10 cellular contexts compared by ENCODE assay signal in the genomic region with DNA sequence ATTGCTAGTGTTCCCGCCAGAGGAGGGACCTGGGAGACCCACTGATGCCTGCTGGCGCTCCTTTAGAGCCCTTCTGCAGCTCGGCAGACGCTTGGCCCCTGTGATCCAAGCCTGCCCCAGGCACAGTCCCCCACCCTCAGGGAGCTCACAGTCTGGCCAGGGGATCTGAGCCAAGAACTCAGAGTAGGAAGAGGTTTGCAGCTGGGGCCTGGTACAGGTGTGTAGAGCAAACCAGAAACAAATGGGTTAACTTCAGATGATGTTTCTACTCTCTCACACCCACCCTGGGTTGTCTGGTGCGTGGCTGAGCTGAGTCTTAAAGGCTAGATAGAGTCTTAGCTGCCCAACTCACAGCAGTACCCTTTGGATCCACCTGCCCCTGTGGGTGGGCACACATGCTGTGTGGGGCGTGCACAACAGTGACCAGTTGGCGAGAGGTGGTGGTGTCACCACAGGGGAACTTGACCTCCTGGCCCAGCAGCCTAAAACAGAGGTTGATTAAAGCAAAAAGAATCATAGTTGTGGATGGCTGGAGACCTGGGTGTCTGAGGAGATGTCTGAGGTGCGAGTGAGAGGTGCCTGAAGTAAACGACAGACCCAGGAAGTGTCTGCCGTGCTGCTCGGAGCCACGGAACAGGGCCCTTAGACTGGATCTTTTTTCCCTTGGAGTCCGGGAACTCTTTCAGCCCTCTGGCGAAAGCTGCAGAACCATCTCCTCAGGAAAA. TPM values are rescaled to one million over a fixed set of nuclear protein-coding genes. Genes with fewer than 3 reads are reported as not detected.
DNase-seq lines count a peak whose midpoint lies in the region; ATAC-seq and TF ChIP-seq lines count a peak whose summit lies in the region.
"Had no signal": no experiment of that assay in that cellular context is flagged by ENCODE, and none has a peak within 500 bp of the region (broad histone marks: within the 10 kb centered on the region; RNA-seq: fewer than 3 reads in every experiment).

No MANE protein-coding gene starts in this region.

- DNase-seq in activated T-cell treated with anti-CD3 and anti-CD28 coated beads, Interleukin-2, amount 50 U/mL, for 1 hour, result peak; percentile 36
- no peak for DNase-seq in activated T-cell treated with anti-CD3 and anti-CD28 coated beads for 4 hours
- DNase-seq in activated naive CD8-positive, alpha-beta T cell treated with anti-CD3 and anti-CD28 coated beads, Interleukin-2, amount 10 ng/mL, durations not matched to agents 7 days and 5 days, result no peak
- DNase-seq in mesenchymal stem cell, result no peak
- DNase-seq in testis, result no peak
- no peak for DNase-seq in EL
- DNase-seq in HK-2 (ENCODE audit: unreplicated experiment), result no peak
- DNase-seq in mucosa of gallbladder (ENCODE audit: low spot score), result no peak
- DNase-seq: stimulated activated CD4-positive, alpha-beta T cell treated with anti-CD3 and anti-CD28 coated beads, Interleukin-1b, Interleukin-23, amount 100 ng/mL, for 48 hours had no signal

- ATAC-seq in activated naive CD8-positive, alpha-beta T cell treated with anti-CD3 and anti-CD28 coated beads, Interleukin-2, amount 10 ng/mL, durations not matched to agents 7 days and 5 days (ENCODE audit: low read depth), result no peak

- TF ChIP-seq POLR2A in testis (IDR thresholded peaks at IDR 0.05), result no peak

- H3K4me1 ChIP-seq in mesenchymal stem cell (ENCODE audit: control insufficient read depth, insufficient read depth, low read depth, low read length) (peaks cover 18% of the 10 kb centered on the region), testis (peaks cover 2% of the 10 kb centered on the region)

- no peak overlapping the region for H4K8ac ChIP-seq in mesenchymal stem cell (ENCODE audit: low read length)

- H3K36me3 Mint-ChIP-seq in activated naive CD8-positive, alpha-beta T cell treated with anti-CD3 and anti-CD28 coated beads, Interleukin-2, amount 10 ng/mL, durations not matched to agents 7 days and 5 days, result no peaks in the 10 kb centered on the region

- no peak overlapping the region for H3K4me2 ChIP-seq in mesenchymal stem cell (ENCODE audit: low read length, poor library complexity, severe bottlenecking)

- WGBS in mesenchymal stem cell, result 87% methylated on average over 14 of the region's 14 CpGs
- 85 to 97% methylated on average over 10 to 14 of the region's 14 CpGs for WGBS in testis, 2 donors

- H2BK5ac ChIP-seq in mesenchymal stem cell (ENCODE audit: low read depth, low read length, poor library complexity, severe bottlenecking), result no peak overlapping the region

- H3K4me3 ChIP-seq in mesenchymal stem cell (ENCODE audit: insufficient read depth in 1 of 2, low read depth in 1 of 2, low read length in 2 of 2) (no peak overlapping the region), testis (no peak overlapping the region)
- H3K4me3 ChIP-seq: suprapubic skin had no signal

- H3K36me3 ChIP-seq in mesenchymal stem cell (ENCODE audit: control insufficient read depth in 1 of 2, insufficient read depth in 2 of 2, low read depth in 1 of 2, low read length in 2 of 2) (no peaks in the 10 kb centered on the region), testis (ENCODE audit: low read depth, missing control alignments) (no peaks in the 10 kb centered on the region)
- H3K36me3 ChIP-seq: suprapubic skin had no signal

- no peaks in the 10 kb centered on the region for H3K79me1 ChIP-seq in mesenchymal stem cell (replicated peaks; ENCODE audit: low read length, poor library complexity, severe bottlenecking)

- peak overlapping the region; percentile 85 for H2AK5ac ChIP-seq in mesenchymal stem cell (ENCODE audit: low read length, severe bottlenecking)

- no peak overlapping the region for H3K4ac ChIP-seq in mesenchymal stem cell (ENCODE audit: low read depth in 1 of 2, low read length in 2 of 2)

- intact Hi-C loops in testis (cut with DNase I; ENCODE audit: low total_unique reads), result no loop called here

- no peak for TF ChIP-seq CTCF in testis (IDR thresholded peaks at IDR 0.05)

- H3K9me3 Mint-ChIP-seq in activated naive CD8-positive, alpha-beta T cell treated with anti-CD3 and anti-CD28 coated beads, Interleukin-2, amount 10 ng/mL, durations not matched to agents 7 days and 5 days, result no peaks in the 10 kb centered on the region

- no peak overlapping the region for H3K9ac ChIP-seq in mesenchymal stem cell (ENCODE audit: low read length)

- no peak overlapping the region for H3K23ac ChIP-seq in mesenchymal stem cell (ENCODE audit: low read length in 2 of 2)

- H3K9me3 ChIP-seq in mesenchymal stem cell (ENCODE audit: control insufficient read depth, low read length) (no peaks in the 10 kb centered on the region), testis (no peaks in the 10 kb centered on the region)
- H3K9me3 ChIP-seq: suprapubic skin had no signal

- H3K4me3 Mint-ChIP-seq in activated naive CD8-positive, alpha-beta T cell treated with anti-CD3 and anti-CD28 coated beads, Interleukin-2, amount 10 ng/mL, durations not matched to agents 7 days and 5 days, result peak overlapping the region; percentile 64

- peak overlapping the region; percentile 84 for H2BK15ac ChIP-seq in mesenchymal stem cell (ENCODE audit: low read depth, poor library complexity, severe bottlenecking)

- H3K14ac ChIP-seq in mesenchymal stem cell (ENCODE audit: low read length in 2 of 2), result no peak overlapping the region

- peak overlapping the region; percentile 80 for H3K27ac Mint-ChIP-seq in activated naive CD8-positive, alpha-beta T cell treated with anti-CD3 and anti-CD28 coated beads, Interleukin-2, amount 10 ng/mL, durations not matched to agents 7 days and 5 days

- H2BK120ac ChIP-seq in mesenchymal stem cell (ENCODE audit: low read depth, low read length), result peak overlapping the region; percentile 45

- no peak overlapping the region for H3K18ac ChIP-seq in mesenchymal stem cell (ENCODE audit: low read depth in 1 of 2, low read length in 2 of 2)

- peaks cover 54% of the 10 kb centered on the region for H3K4me1 Mint-ChIP-seq in activated naive CD8-positive, alpha-beta T cell treated with anti-CD3 and anti-CD28 coated beads, Interleukin-2, amount 10 ng/mL, durations not matched to agents 7 days and 5 days

- POLR2A ChIA-PET in activated naive CD8-positive, alpha-beta T cell treated with anti-CD3 and anti-CD28 coated beads, Interleukin-2, amount 10 ng/mL, durations not matched to agents 7 days and 5 days (lab: Charles Lee), result interaction anchor here (0.9 to 1.8 kb wide), 3 partner anchors 9 to 31 kb away, joined by 3 to 9 read pairs (median 3); a partner anchor contains a TSS

- no peak overlapping the region for H2AFZ ChIP-seq in mesenchymal stem cell (ENCODE audit: low read depth, low read length)

- no peaks in the 10 kb centered on the region for H3K27me3 Mint-ChIP-seq in activated naive CD8-positive, alpha-beta T cell treated with anti-CD3 and anti-CD28 coated beads, Interleukin-2, amount 10 ng/mL, durations not matched to agents 7 days and 5 days

- no peak overlapping the region for H3K27ac ChIP-seq in mesenchymal stem cell (ENCODE audit: low read length, poor library complexity, severe bottlenecking)
- peak overlapping the region; percentile 22 to 44 for H3K27ac ChIP-seq in testis

- peak overlapping the region; percentile 5 for H4K91ac ChIP-seq in mesenchymal stem cell (ENCODE audit: low read length)

- no peaks in the 10 kb centered on the region for H3K27me3 ChIP-seq in mesenchymal stem cell (ENCODE audit: control insufficient read depth in 1 of 2, insufficient read depth in 1 of 2, low read length in 2 of 2)
- H3K27me3 ChIP-seq in testis, result no peaks in the 10 kb centered on the region
- H3K27me3 ChIP-seq: suprapubic skin had no signal

- peak overlapping the region in 1 of 2 experiments; percentile 25 for H2BK12ac ChIP-seq in mesenchymal stem cell (ENCODE audit: low read length in 2 of 2)

RNA-seq across cellular contexts. Expression of a gene that starts 31.2 kb away (rescaled TPM):
- total RNA-seq in activated naive CD8-positive, alpha-beta T cell treated with anti-CD3 and anti-CD28 coated beads, Interleukin-2, amount 10 ng/mL, durations not matched to agents 7 days and 5 days, result 100 to 1,000 TPM; 162 to 167 TPM
- polyA plus RNA-seq in mesenchymal stem cell (2013, experiment 1 of 2), result 1.1 TPM
- polyA plus RNA-seq in mesenchymal stem cell (2013, experiment 2 of 2), result 1.1 TPM
- total RNA-seq in testis (10 to 100 TPM; 25.7 to 35.8 TPM), mucosa of gallbladder (91.4 TPM)
- polyA plus RNA-seq in testis (ENCODE audit: insufficient read depth, low read depth, low replicate concordance), result 61.1 TPM
